17 cellular contexts compared by ENCODE assay signal in the genomic region with DNA sequence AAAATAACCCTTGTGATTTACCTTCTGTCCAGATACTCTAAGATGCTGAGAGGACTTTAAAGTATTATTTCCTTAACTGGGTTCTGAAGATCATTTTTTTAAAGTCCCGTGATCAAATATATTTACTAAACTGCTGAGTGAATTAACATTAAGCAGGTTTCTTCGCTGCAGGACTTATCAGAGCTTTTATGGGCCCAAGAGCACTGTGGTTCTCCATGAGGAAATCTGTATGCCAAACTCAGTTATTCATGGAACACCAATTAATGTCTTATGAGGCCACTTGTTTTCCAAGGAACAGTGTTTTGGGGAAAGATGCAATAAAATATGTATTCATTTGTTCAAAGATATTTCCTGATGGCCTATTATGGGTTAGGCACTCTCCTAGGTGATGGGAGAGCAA.
A peak's percentile ranks its signal among the peaks of the same experiment; 100 is the strongest.
DNase-seq lines count a peak whose midpoint lies in the region; ATAC-seq, FAIRE-seq and TF ChIP-seq lines count a peak whose summit lies in the region.
"Had no signal": no experiment of that assay in that cellular context is flagged by ENCODE, and none has a peak within 500 bp of the region (broad histone marks: within the 10 kb centered on the region; RNA-seq: fewer than 3 reads in every experiment).

No MANE protein-coding gene starts in this region.

- peak overlapping the region; percentile 23 to 79 for H3K27ac Mint-ChIP-seq in activated naive CD4-positive, alpha-beta T cell treated with anti-CD3 and anti-CD28 coated beads, Interleukin-2, amount 50 U/mL, for 72 hours
- H3K27ac Mint-ChIP-seq in IgD-negative memory B cell = peak overlapping the region in 2 of 3 donors; percentile 52 to 85
- peak overlapping the region; percentile 11 for H3K27ac Mint-ChIP-seq in stimulated activated memory B cell treated with anti-CD40 and anti-IgM and Interleukin-4, amounts not matched to agents 10 μg/mL and 1 μg/mL and 100 μg/mL, for 72 hours

- H3K36me3 Mint-ChIP-seq in activated naive CD4-positive, alpha-beta T cell treated with anti-CD3 and anti-CD28 coated beads, Interleukin-2, amount 50 U/mL, for 72 hours = peaks cover 17 to 22% of the 10 kb centered on the region in 2 donors
- peaks cover 5% of the 10 kb centered on the region for H3K36me3 Mint-ChIP-seq in IgD-negative memory B cell
- H3K36me3 Mint-ChIP-seq in stimulated activated memory B cell treated with anti-CD40 and anti-IgM and Interleukin-4, amounts not matched to agents 10 μg/mL and 1 μg/mL and 100 μg/mL, for 72 hours = peaks cover 52% of the 10 kb centered on the region

- H3K9me1 ChIP-seq in K562 (ENCODE audit: control insufficient read depth, insufficient read depth, low read length) = no peaks in the 10 kb centered on the region

- CTCF ChIA-PET in K562 (lab: Yijun Ruan, JAX; ENCODE audit: low intra/inter-chr PET ratio) = no interaction called here

- no peak for ATAC-seq in activated naive CD4-positive, alpha-beta T cell treated with anti-CD3 and anti-CD28 coated beads, Interleukin-2, amount 50 U/mL, for 72 hours
- ATAC-seq in K562 = no peak
- no peak for ATAC-seq in stimulated activated memory B cell treated with anti-CD40 and anti-IgM and Interleukin-4, amounts not matched to agents 10 μg/mL and 1 μg/mL and 100 μg/mL, for 72 hours
- ATAC-seq: PC-3 had no signal

- peaks cover 1 to 6% of the 10 kb centered on the region in 2 experiments for H3K4me1 ChIP-seq in K562 (replicated peaks in 1 of 2; ENCODE audit: control insufficient read depth in 2 of 2, insufficient read depth in 2 of 2, low read length in 2 of 2)

- no peaks in the 10 kb centered on the region for H3K27me3 Mint-ChIP-seq in IgD-negative memory B cell
- no peaks in the 10 kb centered on the region for H3K27me3 Mint-ChIP-seq in stimulated activated memory B cell treated with anti-CD40 and anti-IgM and Interleukin-4, amounts not matched to agents 10 μg/mL and 1 μg/mL and 100 μg/mL, for 72 hours

- H4K20me1 ChIP-seq in K562 (replicated peaks; ENCODE audit: control insufficient read depth, insufficient read depth, low read length) = no peaks in the 10 kb centered on the region

- no peak overlapping the region for H3K4me3 ChIP-seq in K562

- no peak overlapping the region for H2AFZ ChIP-seq in K562 (ENCODE audit: low read depth, low read length)

- TF ChIP-seq EP300 in K562 (IDR thresholded peaks at IDR 0.05; ENCODE audit: low read length) = no peak

- BruUV-seq in K562 (replicated peaks; lab: Mats Ljungman, UMichigan) = no TSS peak

- TF ChIP-seq CTCF in K562 (IDR thresholded peaks at IDR 0.05 in 2 of 3, conservative IDR thresholded peaks at IDR 0.05 in 1 of 3; ENCODE audit: insufficient read depth in 2 of 3, low read depth in 1 of 3, low read length in 3 of 3) = no peak

- WGBS in K562 (ENCODE audit: insufficient coverage, low coverage, missing lambda C conversion rate) = 29% methylated on average over 1 of the region's 2 CpGs

- no peak for TF ChIP-seq RAD21 in K562 (CRISPR knock-in tag; conservative IDR thresholded peaks at IDR 0.05 in 1 of 2, IDR thresholded peaks at IDR 0.05 in 1 of 2)

- H3K9me3 Mint-ChIP-seq in activated naive CD4-positive, alpha-beta T cell treated with anti-CD3 and anti-CD28 coated beads, Interleukin-2, amount 50 U/mL, for 72 hours = peaks cover 0 to 3% of the 10 kb centered on the region in 2 donors
- no peaks in the 10 kb centered on the region for H3K9me3 Mint-ChIP-seq in IgD-negative memory B cell
- no peaks in the 10 kb centered on the region for H3K9me3 Mint-ChIP-seq in stimulated activated memory B cell treated with anti-CD40 and anti-IgM and Interleukin-4, amounts not matched to agents 10 μg/mL and 1 μg/mL and 100 μg/mL, for 72 hours

- no peak overlapping the region for H3K4me2 ChIP-seq in K562 (ENCODE audit: insufficient read depth, low read length)
- H3K4me2 ChIP-seq: KMS-11 had no signal

- no peaks in the 10 kb centered on the region for H3K36me3 ChIP-seq in K562 (ENCODE audit: control insufficient read depth, insufficient read depth, low read length)

- FAIRE-seq in K562 (lab: Jason Lieb, UNC) = no peak
- FAIRE-seq: H1 had no signal

- POLR2A ChIA-PET in K562 (lab: Yijun Ruan, JAX) = no interaction called here

- H3K27ac ChIP-seq in K562 (ENCODE audit: extremely low read depth, low read depth, low read length) = no peak overlapping the region
- H3K27ac ChIP-seq: C4-2B, KMS-11, RWPE1 had no signal

- no peak for TF ChIP-seq POLR2A in K562 (conservative IDR thresholded peaks at IDR 0.05)

- peak overlapping the region in 1 of 4 donors; percentile 29 for H3K4me3 Mint-ChIP-seq in IgD-negative memory B cell
- no peak overlapping the region for H3K4me3 Mint-ChIP-seq in stimulated activated memory B cell treated with anti-CD40 and anti-IgM and Interleukin-4, amounts not matched to agents 10 μg/mL and 1 μg/mL and 100 μg/mL, for 72 hours

- no peak for DNase-seq in activated naive CD4-positive, alpha-beta T cell treated with anti-CD3 and anti-CD28 coated beads, Interleukin-2, amount 50 U/mL, for 72 hours (ENCODE audit: low spot score in 2 of 2)
- no peak for DNase-seq in activated naive CD4-positive, alpha-beta T cell treated with anti-CD3 and anti-CD28 coated beads, Interleukin-2, amount 50 U/mL, for 16 hours
- DNase-seq in K562 (ENCODE audit: extremely low read depth in 1 of 4, low spot score in 3 of 4) (no peak), SKM-1 (lab: John Stamatoyannopoulos, UW; ENCODE audit: unreplicated experiment) (no peak)
- DNase-seq in effector CD4-positive, alpha-beta T cell = no peak
- DNase-seq: AML-193, DMS79 treated with DMSO at 0.1 percent for 48 hours, MV-4-11, NCI-H1694 treated with DMSO at 0.1 percent for 48 hours, NCI-H774, PC-3 had no signal

- H3K4me1 Mint-ChIP-seq in IgD-negative memory B cell = peaks cover 0 to 2% (median 1%) of the 10 kb centered on the region in 3 donors
- H3K4me1 Mint-ChIP-seq in stimulated activated memory B cell treated with anti-CD40 and anti-IgM and Interleukin-4, amounts not matched to agents 10 μg/mL and 1 μg/mL and 100 μg/mL, for 72 hours = peaks cover 16% of the 10 kb centered on the region

- intact Hi-C loops in K562 (cut with micrococcal nuclease) = loop anchor here (10.0 kb wide), 1 partner anchor 73 kb away; no protein-coding TSS in a partner anchor

- no peaks in the 10 kb centered on the region for H3K9me3 ChIP-seq in K562 (replicated peaks; ENCODE audit: control insufficient read depth, insufficient read depth, low read depth, low read length)

- in situ Hi-C loops in K562 (cut with MboI) = no loop called here

- no peak overlapping the region for H3K9ac ChIP-seq in K562 (ENCODE audit: insufficient read depth in 1 of 2, low read depth in 2 of 2, low read length in 2 of 2)
- H3K9ac ChIP-seq: KMS-11 had no signal

- no peaks in the 10 kb centered on the region for H3K79me2 ChIP-seq in K562 (ENCODE audit: control insufficient read depth, insufficient read depth, low read length)

- no peaks in the 10 kb centered on the region for H3K27me3 ChIP-seq in K562 (ENCODE audit: control insufficient read depth in 2 of 2, insufficient read depth in 2 of 2, low read length in 2 of 2)

TF ChIP-seq in K562, 482 proteins besides CTCF, POLR2A, EP300 and RAD21 (continues in another document):
- TF ChIP-seq ZBTB2 (IDR thresholded peaks at IDR 0.05) (no peak), SAP30 (IDR thresholded peaks at IDR 0.05; ENCODE audit: borderline replicate concordance, insufficient read depth, low read depth, low read length, poor library complexity, severe bottlenecking) (no peak), NFE2L1 (tag; IDR thresholded peaks at IDR 0.05; ENCODE audit: borderline replicate concordance, low read depth) (no peak), ARID2 (IDR thresholded peaks at IDR 0.05) (no peak), ZNF239 (CRISPR knock-in tag; IDR thresholded peaks at IDR 0.05) (peak; percentile 97), POLR3G (IDR thresholded peaks at IDR 0.05; ENCODE audit: extremely low read depth, insufficient read length, insufficient replicate concordance) (no peak)
- TF ChIP-seq, protein P1, sequence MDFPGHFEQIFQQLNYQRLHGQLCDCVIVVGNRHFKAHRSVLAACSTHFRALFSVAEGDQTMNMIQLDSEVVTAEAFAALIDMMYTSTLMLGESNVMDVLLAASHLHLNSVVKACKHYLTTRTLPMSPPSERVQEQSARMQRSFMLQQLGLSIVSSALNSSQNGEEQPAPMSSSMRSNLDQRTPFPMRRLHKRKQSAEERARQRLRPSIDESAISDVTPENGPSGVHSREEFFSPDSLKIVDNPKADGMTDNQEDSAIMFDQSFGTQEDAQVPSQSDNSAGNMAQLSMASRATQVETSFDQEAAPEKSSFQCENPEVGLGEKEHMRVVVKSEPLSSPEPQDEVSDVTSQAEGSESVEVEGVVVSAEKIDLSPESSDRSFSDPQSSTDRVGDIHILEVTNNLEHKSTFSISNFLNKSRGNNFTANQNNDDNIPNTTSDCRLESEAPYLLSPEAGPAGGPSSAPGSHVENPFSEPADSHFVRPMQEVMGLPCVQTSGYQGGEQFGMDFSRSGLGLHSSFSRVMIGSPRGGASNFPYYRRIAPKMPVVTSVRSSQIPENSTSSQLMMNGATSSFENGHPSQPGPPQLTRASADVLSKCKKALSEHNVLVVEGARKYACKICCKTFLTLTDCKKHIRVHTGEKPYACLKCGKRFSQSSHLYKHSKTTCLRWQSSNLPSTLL (IDR thresholded peaks at IDR 0.05) = no peak
- TF ChIP-seq, protein P2, sequence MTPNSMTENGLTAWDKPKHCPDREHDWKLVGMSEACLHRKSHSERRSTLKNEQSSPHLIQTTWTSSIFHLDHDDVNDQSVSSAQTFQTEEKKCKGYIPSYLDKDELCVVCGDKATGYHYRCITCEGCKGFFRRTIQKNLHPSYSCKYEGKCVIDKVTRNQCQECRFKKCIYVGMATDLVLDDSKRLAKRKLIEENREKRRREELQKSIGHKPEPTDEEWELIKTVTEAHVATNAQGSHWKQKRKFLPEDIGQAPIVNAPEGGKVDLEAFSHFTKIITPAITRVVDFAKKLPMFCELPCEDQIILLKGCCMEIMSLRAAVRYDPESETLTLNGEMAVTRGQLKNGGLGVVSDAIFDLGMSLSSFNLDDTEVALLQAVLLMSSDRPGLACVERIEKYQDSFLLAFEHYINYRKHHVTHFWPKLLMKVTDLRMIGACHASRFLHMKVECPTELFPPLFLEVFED (CRISPR knock-in tag; conservative IDR thresholded peaks at IDR 0.05) = no peak

Comparison
In these comparisons a context has a peak if more than half of its experiments do, and no peak if none do; other contexts are left out.
1. H3K27ac Mint-ChIP-seq: peak in every context shown above with its lines; median percentile 68 in IgD-negative memory B cell; 51 in activated naive CD4-positive, alpha-beta T cell treated with anti-CD3 and anti-CD28 coated beads, Interleukin-2, amount 50 U/mL, for 72 hours; 11 in stimulated activated memory B cell treated with anti-CD40 and anti-IgM and Interleukin-4, amounts not matched to agents 10 μg/mL and 1 μg/mL and 100 μg/mL, for 72 hours.